22 cellular contexts compared by ENCODE assay signal in genomic region chr12:131208425-131208824, GRCh38.
"Had no signal": no experiment of that assay in that cellular context is flagged by ENCODE, and none has a peak within 500 bp of the region (broad histone marks: within the 10 kb centered on the region; RNA-seq: fewer than 3 reads in every experiment).

No MANE protein-coding gene starts in this region.

- H3K36me3 ChIP-seq: esophagus muscularis mucosa, gastrocnemius medialis, neural progenitor cell, SJCRH30, thoracic aorta, WERI-Rb-1 had no signal

- H3K4me1 ChIP-seq: esophagus muscularis mucosa, gastrocnemius medialis, neural progenitor cell, psoas muscle, SJCRH30 had no signal

- FAIRE-seq: TTC549 had no signal

- H3K9me3 ChIP-seq: esophagus muscularis mucosa, gastrocnemius medialis, psoas muscle, SJCRH30, thoracic aorta had no signal

- H3K27ac ChIP-seq: esophagus muscularis mucosa, gastrocnemius medialis, neural progenitor cell, psoas muscle, SJCRH30, skin epidermis, thoracic aorta, WERI-Rb-1 had no signal

- ATAC-seq: activated naive CD8-positive, alpha-beta T cell treated with anti-CD3 and anti-CD28 coated beads, Interleukin-2, amount 50 U/mL, for 24 hours; effector memory CD8-positive, alpha-beta T cell; gastrocnemius medialis; left colon; naive thymus-derived CD4-positive, alpha-beta T cell; psoas muscle; stimulated activated naive B cell treated with anti-CD40 and anti-IgM and Interleukin-4, amounts not matched to agents 10 μg/mL and 1 μg/mL and 100 μg/mL, for 72 hours had no signal

- DNase-seq: activated CD8-positive, alpha-beta memory T cell treated with anti-CD3 and anti-CD28 coated beads, Interleukin-2, amount 50 U/mL, for 4 hours; activated gamma-delta T cell; activated naive CD4-positive, alpha-beta T cell treated with anti-CD3 and anti-CD28 coated beads, Interleukin-2, amount 50 U/mL, for 16 hours; activated naive CD8-positive, alpha-beta T cell treated with anti-CD3 and anti-CD28 coated beads, Interleukin-2, amount 50 U/mL, for 24 hours; effector memory CD8-positive, alpha-beta T cell; gastrocnemius medialis; left colon; naive thymus-derived CD4-positive, alpha-beta T cell; psoas muscle; right cardiac atrium; SJCRH30; stimulated activated CD4-positive, alpha-beta T cell treated with anti-CD3 and anti-CD28 coated beads, Interleukin-15, amount 100 ng/mL, for 24 hours; stimulated activated CD8-positive, alpha-beta memory T cell treated with anti-CD3 and anti-CD28 coated beads, Interleukin-4, amount 100 ng/mL, for 48 hours; stimulated activated naive B cell treated with anti-CD40 and anti-IgM and Interleukin-4, amounts not matched to agents 10 μg/mL and 1 μg/mL and 100 μg/mL, for 72 hours; T-helper 1 cell; WERI-Rb-1 had no signal

- H3K9ac ChIP-seq: neural progenitor cell had no signal

- H3K4me3 ChIP-seq: esophagus muscularis mucosa, gastrocnemius medialis, lung, neural progenitor cell, psoas muscle, SJCRH30, skin epidermis, thoracic aorta had no signal
